ENCODE assay signal across 2 cellular contexts in the genomic region with DNA sequence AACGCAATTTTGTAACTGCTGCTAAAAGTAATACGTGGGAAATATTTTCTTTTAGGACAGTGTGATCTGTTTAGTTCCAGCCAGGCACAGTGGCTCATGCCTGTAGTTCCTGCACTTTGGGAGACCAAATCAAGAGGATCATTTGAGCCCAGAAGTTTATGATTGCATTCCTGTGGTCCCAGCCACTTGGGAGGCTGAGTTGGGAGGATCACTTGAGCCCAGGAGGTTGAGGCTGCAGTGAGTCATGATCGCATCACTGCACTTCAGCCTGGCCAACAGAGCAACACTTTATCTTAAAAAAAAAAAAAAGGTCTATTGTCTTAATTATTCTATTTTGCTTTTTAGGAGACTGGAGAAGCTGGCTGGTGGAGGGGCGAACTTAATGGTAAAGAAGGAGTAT.
TF ChIP-seq lines count a peak whose summit lies in the region.

No MANE protein-coding gene starts in this region.

TF ChIP-seq in HepG2, 621 proteins besides CTCF, POLR2A, EP300 and RAD21 (continued from another document):
- TF ChIP-seq, protein P1, sequence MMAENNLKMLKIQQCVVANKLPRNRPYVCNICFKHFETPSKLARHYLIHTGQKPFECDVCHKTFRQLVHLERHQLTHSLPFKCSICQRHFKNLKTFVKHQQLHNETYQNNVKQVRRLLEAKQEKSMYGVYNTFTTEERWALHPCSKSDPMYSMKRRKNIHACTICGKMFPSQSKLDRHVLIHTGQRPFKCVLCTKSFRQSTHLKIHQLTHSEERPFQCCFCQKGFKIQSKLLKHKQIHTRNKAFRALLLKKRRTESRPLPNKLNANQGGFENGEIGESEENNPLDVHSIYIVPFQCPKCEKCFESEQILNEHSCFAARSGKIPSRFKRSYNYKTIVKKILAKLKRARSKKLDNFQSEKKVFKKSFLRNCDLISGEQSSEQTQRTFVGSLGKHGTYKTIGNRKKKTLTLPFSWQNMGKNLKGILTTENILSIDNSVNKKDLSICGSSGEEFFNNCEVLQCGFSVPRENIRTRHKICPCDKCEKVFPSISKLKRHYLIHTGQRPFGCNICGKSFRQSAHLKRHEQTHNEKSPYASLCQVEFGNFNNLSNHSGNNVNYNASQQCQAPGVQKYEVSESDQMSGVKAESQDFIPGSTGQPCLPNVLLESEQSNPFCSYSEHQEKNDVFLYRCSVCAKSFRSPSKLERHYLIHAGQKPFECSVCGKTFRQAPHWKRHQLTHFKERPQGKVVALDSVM (CRISPR knock-in tag; IDR thresholded peaks at IDR 0.05): peak; percentile 69
- TF ChIP-seq SUZ12 (IDR thresholded peaks at IDR 0.05; ENCODE audit: low read depth, low read length): no peak

TF ChIP-seq in K562, 482 proteins besides CTCF, POLR2A, EP300 and RAD21 (continued from another document):
- TF ChIP-seq, protein P2, sequence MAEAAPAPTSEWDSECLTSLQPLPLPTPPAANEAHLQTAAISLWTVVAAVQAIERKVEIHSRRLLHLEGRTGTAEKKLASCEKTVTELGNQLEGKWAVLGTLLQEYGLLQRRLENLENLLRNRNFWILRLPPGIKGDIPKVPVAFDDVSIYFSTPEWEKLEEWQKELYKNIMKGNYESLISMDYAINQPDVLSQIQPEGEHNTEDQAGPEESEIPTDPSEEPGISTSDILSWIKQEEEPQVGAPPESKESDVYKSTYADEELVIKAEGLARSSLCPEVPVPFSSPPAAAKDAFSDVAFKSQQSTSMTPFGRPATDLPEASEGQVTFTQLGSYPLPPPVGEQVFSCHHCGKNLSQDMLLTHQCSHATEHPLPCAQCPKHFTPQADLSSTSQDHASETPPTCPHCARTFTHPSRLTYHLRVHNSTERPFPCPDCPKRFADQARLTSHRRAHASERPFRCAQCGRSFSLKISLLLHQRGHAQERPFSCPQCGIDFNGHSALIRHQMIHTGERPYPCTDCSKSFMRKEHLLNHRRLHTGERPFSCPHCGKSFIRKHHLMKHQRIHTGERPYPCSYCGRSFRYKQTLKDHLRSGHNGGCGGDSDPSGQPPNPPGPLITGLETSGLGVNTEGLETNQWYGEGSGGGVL (CRISPR knock-in tag; IDR thresholded peaks at IDR 0.05): no peak
- TF ChIP-seq, protein P3, sequence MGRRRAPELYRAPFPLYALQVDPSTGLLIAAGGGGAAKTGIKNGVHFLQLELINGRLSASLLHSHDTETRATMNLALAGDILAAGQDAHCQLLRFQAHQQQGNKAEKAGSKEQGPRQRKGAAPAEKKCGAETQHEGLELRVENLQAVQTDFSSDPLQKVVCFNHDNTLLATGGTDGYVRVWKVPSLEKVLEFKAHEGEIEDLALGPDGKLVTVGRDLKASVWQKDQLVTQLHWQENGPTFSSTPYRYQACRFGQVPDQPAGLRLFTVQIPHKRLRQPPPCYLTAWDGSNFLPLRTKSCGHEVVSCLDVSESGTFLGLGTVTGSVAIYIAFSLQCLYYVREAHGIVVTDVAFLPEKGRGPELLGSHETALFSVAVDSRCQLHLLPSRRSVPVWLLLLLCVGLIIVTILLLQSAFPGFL (CRISPR knock-in tag; IDR thresholded peaks at IDR 0.05): no peak
- TF ChIP-seq MAZ (CRISPR knock-in tag; conservative IDR thresholded peaks at IDR 0.05 in 1 of 2, IDR thresholded peaks at IDR 0.05 in 1 of 2): no peak
